Comparison of ENCODE assay signal across 8 cellular contexts in the genomic region with DNA sequence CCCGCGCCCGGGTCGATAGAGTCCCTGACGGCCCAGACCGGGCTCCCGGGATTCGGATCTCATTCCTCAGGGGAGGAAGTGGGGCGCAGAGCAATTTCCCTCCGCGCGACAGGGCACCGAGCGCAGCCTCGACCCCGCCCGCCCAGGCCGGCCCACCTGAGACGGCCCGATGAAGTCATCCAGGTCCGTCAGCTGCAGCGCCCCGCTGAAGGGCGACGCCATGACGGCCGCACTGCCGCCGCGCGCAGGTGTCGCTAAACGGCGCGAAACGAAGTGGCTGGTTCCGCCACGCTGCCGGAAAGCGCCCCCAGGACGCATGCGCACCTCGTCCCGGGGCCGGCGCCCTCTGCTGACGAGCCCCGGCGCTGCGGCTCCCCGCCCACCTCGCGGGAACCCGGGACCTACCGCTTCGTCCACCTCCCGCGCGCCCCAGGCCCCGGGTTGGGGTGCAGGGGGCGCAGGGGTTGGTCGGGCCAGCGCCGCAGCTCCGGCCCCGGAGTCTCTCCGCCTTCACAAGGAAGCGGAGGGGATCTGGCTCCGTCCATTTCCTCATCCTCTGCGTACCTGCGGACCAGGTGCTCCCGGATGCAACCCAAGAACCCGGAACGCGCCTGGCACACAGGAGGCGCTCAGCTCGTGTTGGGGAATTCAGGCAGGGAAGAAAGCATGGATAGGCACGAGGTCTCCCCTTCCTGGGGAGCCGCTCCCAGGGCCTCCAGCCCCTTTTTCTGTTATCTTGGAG. TPM values are rescaled to one million over a fixed set of nuclear protein-coding genes. Genes with fewer than 3 reads are reported as not detected.
A peak's percentile ranks its signal among the peaks of the same experiment; 100 is the strongest.
DNase-seq lines count a peak whose midpoint lies in the region; ATAC-seq and TF ChIP-seq lines count a peak whose summit lies in the region.

A gene (minus strand): TSS at position 234 of the 742 bp plus-strand sequence. CDS start 12 bp downstream, at position 222.

- H3K4me3 Mint-ChIP-seq in natural killer cell treated with Interleukin-12 subunit alpha and Interleukin-12 subunit beta and Interleukin-15 and Interleukin-18, amount 100 ng/mL, for 72 hours, result peak within 1 kb of the TSS; percentile 73

- in situ Hi-C loops in KBM-7 (cut with MboI; ENCODE audit: low pct_unique_long_range_greater_than_20kb, low sequenced_read_pairs), result no loop called here

- peak within 1 kb of the TSS; percentile 63 for H3K4me3 ChIP-seq in fibroblast of mammary gland (ENCODE audit: control insufficient read depth, low read depth, low read length)

- no peak within 1 kb of the TSS for H3K27ac Mint-ChIP-seq in natural killer cell treated with Interleukin-12 subunit alpha and Interleukin-12 subunit beta and Interleukin-15 and Interleukin-18, amount 100 ng/mL, for 72 hours

- peak; percentile 83 for DNase-seq in DMS153 (lab: John Stamatoyannopoulos, UW)
- peak; percentile 89 for DNase-seq in KBM-7
- peak; percentile 92 for DNase-seq in RKO (ENCODE audit: low spot score)
- peak; percentile 89 to 90 for DNase-seq in activated T-helper 1 cell treated with anti-CD3 and anti-CD28 coated beads, Interleukin-2, amount 50 U/mL, for 16 hours (ENCODE audit: low read depth in 1 of 2, low spot score in 1 of 2)
- peak; percentile 85 for DNase-seq in fibroblast of mammary gland (ENCODE audit: low read depth)
- DNase-seq in natural killer cell treated with Interleukin-12 subunit alpha and Interleukin-12 subunit beta and Interleukin-15 and Interleukin-18, amount 100 ng/mL, for 72 hours (ENCODE audit: low spot score), result peak; percentile 94
- peak; percentile 94 for DNase-seq in stimulated activated naive CD8-positive, alpha-beta T cell treated with anti-CD3 and anti-CD28 coated beads, Interleukin-15, Interleukin-2, amounts not matched to agents 100 U/mL and 50 U/mL, for 24 hours

- no peaks in the 10 kb centered on the region for H3K36me3 Mint-ChIP-seq in natural killer cell treated with Interleukin-12 subunit alpha and Interleukin-12 subunit beta and Interleukin-15 and Interleukin-18, amount 100 ng/mL, for 72 hours

- TF ChIP-seq CTCF in fibroblast of mammary gland (conservative IDR thresholded peaks at IDR 0.05; ENCODE audit: control insufficient read depth, insufficient read depth, low read depth, low read length), result no peak

- H3K4me1 Mint-ChIP-seq in natural killer cell treated with Interleukin-12 subunit alpha and Interleukin-12 subunit beta and Interleukin-15 and Interleukin-18, amount 100 ng/mL, for 72 hours (ENCODE audit: low read depth in 2 of 2), result peaks cover 3% of the 10 kb centered on the region in 2 donors

- no peaks in the 10 kb centered on the region for H3K27me3 Mint-ChIP-seq in natural killer cell treated with Interleukin-12 subunit alpha and Interleukin-12 subunit beta and Interleukin-15 and Interleukin-18, amount 100 ng/mL, for 72 hours

- ATAC-seq in GM21529 (IDR thresholded peaks at IDR 0.05; ENCODE audit: unreplicated experiment), result peak; percentile 64
- peak; percentile 91 to 96 for ATAC-seq in natural killer cell treated with Interleukin-12 subunit alpha and Interleukin-12 subunit beta and Interleukin-15 and Interleukin-18, amount 100 ng/mL, for 72 hours
- ATAC-seq in stimulated activated naive CD8-positive, alpha-beta T cell treated with anti-CD3 and anti-CD28 coated beads, Interleukin-15, Interleukin-2, amounts not matched to agents 100 U/mL and 50 U/mL, for 24 hours, result peak; percentile 77

- no peaks in the 10 kb centered on the region for H3K9me3 Mint-ChIP-seq in natural killer cell treated with Interleukin-12 subunit alpha and Interleukin-12 subunit beta and Interleukin-15 and Interleukin-18, amount 100 ng/mL, for 72 hours

RNA-seq across cellular contexts. Expression of the gene that starts here (rescaled TPM):
- 10 to 100 TPM; 26.9 to 54.0 TPM for total RNA-seq in natural killer cell treated with Interleukin-12 subunit alpha and Interleukin-12 subunit beta and Interleukin-15 and Interleukin-18, amount 100 ng/mL, for 72 hours

Comparison
In these comparisons a context has a peak if more than half of its experiments do, and no peak if none do; other contexts are left out.
1. Peak in every context shown above with its lines: DNase-seq, ATAC-seq and H3K4me3 ChIP-seq.